13 cellular contexts compared by ENCODE assay signal in the genomic region with DNA sequence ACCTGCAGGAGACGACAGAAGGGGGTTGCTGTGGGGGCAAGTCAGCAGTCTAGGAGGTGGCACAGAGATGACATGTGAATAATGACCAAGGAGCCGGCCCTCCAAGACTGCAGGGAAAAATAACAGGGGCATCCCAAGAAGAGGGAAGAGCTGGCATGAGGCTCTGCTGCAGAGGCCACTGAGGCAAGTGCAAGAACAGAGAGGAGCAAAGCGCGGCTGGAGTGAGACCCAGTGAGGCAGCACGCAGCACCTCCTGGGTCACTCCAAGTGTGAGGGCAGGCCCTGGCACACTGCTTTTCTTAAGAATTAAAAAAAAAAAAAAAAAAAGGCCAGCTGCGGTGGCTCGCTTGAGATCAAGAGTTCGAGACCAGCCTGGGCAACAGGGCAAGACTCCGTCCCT.
DNase-seq lines count a peak whose midpoint lies in the region; ATAC-seq and TF ChIP-seq lines count a peak whose summit lies in the region.
"Had no signal": no experiment of that assay in that cellular context is flagged by ENCODE, and none has a peak within 500 bp of the region (broad histone marks: within the 10 kb centered on the region; RNA-seq: fewer than 3 reads in every experiment).

No MANE protein-coding gene starts in this region.

- TF ChIP-seq POLR2A in transverse colon (IDR thresholded peaks at IDR 0.05) = no peak

- H3K4me1 ChIP-seq in naive thymus-derived CD4-positive, alpha-beta T cell (ENCODE audit: control insufficient read depth in 2 of 2, insufficient read depth in 2 of 2, low read length in 2 of 2) = peaks cover 39 to 49% of the 10 kb centered on the region in 2 donors
- peaks cover 32 to 63% (median 39%) of the 10 kb centered on the region in 4 donors for H3K4me1 ChIP-seq in transverse colon

- WGBS in transverse colon (ENCODE audit: low coverage in 1 of 2), 2 donors = 89% methylated on average over 9 of the region's 9 CpGs; no CpG with 5 or more reads in 1 of the 2 donors

- peaks cover 0 to 16% (median 0%) of the 10 kb centered on the region in 3 experiments for H3K36me3 ChIP-seq in naive thymus-derived CD4-positive, alpha-beta T cell (ENCODE audit: control insufficient read depth in 2 of 3, insufficient read depth in 3 of 3, low read length in 3 of 3)
- H3K36me3 ChIP-seq in transverse colon = no peaks in the 10 kb centered on the region

- H3K4me3 ChIP-seq in naive thymus-derived CD4-positive, alpha-beta T cell (ENCODE audit: low read length) = no peak overlapping the region
- no peak overlapping the region for H3K4me3 ChIP-seq in transverse colon
- H3K4me3 ChIP-seq: smooth muscle cell had no signal

- DNase-seq in activated naive CD4-positive, alpha-beta T cell treated with anti-CD3 and anti-CD28 coated beads, Interleukin-2, amount 50 U/mL, for 16 hours = no peak
- DNase-seq in activated naive CD8-positive, alpha-beta T cell treated with anti-CD3 and anti-CD28 coated beads for 36 hours = no peak
- DNase-seq in naive thymus-derived CD4-positive, alpha-beta T cell = peak in 1 of 9 donors; percentile 13
- DNase-seq in transverse colon = no peak
- DNase-seq in middle frontal gyrus (ENCODE audit: extremely low spot score, low spot score) = no peak
- no peak for DNase-seq in DMS79 treated with DMSO at 0.1 percent for 48 hours (lab: John Stamatoyannopoulos, UW)
- DNase-seq in epidermal melanocyte (ENCODE audit: insufficient read length, low spot score) = no peak
- DNase-seq: activated effector memory CD4-positive, alpha-beta T cell treated with anti-CD3 and anti-CD28 coated beads, Interleukin-2, amount 50 U/mL, for 16 hours; AML-193; NCI-H2081; PC-3 had no signal

- POLR2A ChIA-PET in naive thymus-derived CD4-positive, alpha-beta T cell (lab: Charles Lee) = interaction anchor here (0.6 to 3.9 kb wide), 5 partner anchors 91 to 212 kb away, joined by 3 to 27 read pairs (median 3); a partner anchor contains a TSS

- H3K36me3 Mint-ChIP-seq in activated naive CD4-positive, alpha-beta T cell treated with anti-CD3 and anti-CD28 coated beads, Interleukin-2, amount 50 U/mL, for 24 hours = no peaks in the 10 kb centered on the region
- H3K36me3 Mint-ChIP-seq in activated naive CD8-positive, alpha-beta T cell treated with anti-CD3 and anti-CD28 coated beads for 36 hours = peaks cover 12% of the 10 kb centered on the region
- peaks cover 0 to 14% (median 0%) of the 10 kb centered on the region in 5 donors for H3K36me3 Mint-ChIP-seq in naive thymus-derived CD4-positive, alpha-beta T cell

- H3K27ac ChIP-seq in naive thymus-derived CD4-positive, alpha-beta T cell (ENCODE audit: low read depth, low read length) = peak overlapping the region; percentile 60
- H3K27ac ChIP-seq in transverse colon = peak overlapping the region; percentile 69 to 85 (median 77)

- no peak for ATAC-seq in naive thymus-derived CD4-positive, alpha-beta T cell

- CTCF ChIA-PET in naive thymus-derived CD4-positive, alpha-beta T cell (lab: Charles Lee) = interaction anchor here (0.6 to 2.1 kb wide), 3 partner anchors 190 to 259 kb away, joined by 3 to 13 read pairs (median 3); no protein-coding TSS in a partner anchor

- no peak for TF ChIP-seq CTCF in transverse colon (IDR thresholded peaks at IDR 0.05)

- no peak overlapping the region for H3K27ac Mint-ChIP-seq in activated naive CD4-positive, alpha-beta T cell treated with anti-CD3 and anti-CD28 coated beads, Interleukin-2, amount 50 U/mL, for 24 hours
- peak overlapping the region; percentile 96 for H3K27ac Mint-ChIP-seq in activated naive CD8-positive, alpha-beta T cell treated with anti-CD3 and anti-CD28 coated beads for 36 hours
- peak overlapping the region; percentile 82 to 98 (median 94) for H3K27ac Mint-ChIP-seq in naive thymus-derived CD4-positive, alpha-beta T cell

- intact Hi-C loops in naive thymus-derived CD4-positive, alpha-beta T cell (cut with micrococcal nuclease) = loop anchor here in 1 of 2 donors (5.0 kb wide), 1 partner anchor 45 kb away; no protein-coding TSS in a partner anchor
- intact Hi-C loops in transverse colon (cut with DNase I; ENCODE audit: low total_unique reads) = no loop called here

- no peaks in the 10 kb centered on the region for H3K9me3 Mint-ChIP-seq in activated naive CD4-positive, alpha-beta T cell treated with anti-CD3 and anti-CD28 coated beads, Interleukin-2, amount 50 U/mL, for 24 hours
- H3K9me3 Mint-ChIP-seq in activated naive CD8-positive, alpha-beta T cell treated with anti-CD3 and anti-CD28 coated beads for 36 hours = no peaks in the 10 kb centered on the region
- no peaks in the 10 kb centered on the region for H3K9me3 Mint-ChIP-seq in naive thymus-derived CD4-positive, alpha-beta T cell

- peaks cover 80% of the 10 kb centered on the region for H3K4me1 Mint-ChIP-seq in activated naive CD4-positive, alpha-beta T cell treated with anti-CD3 and anti-CD28 coated beads, Interleukin-2, amount 50 U/mL, for 24 hours
- peaks cover 61% of the 10 kb centered on the region for H3K4me1 Mint-ChIP-seq in activated naive CD8-positive, alpha-beta T cell treated with anti-CD3 and anti-CD28 coated beads for 36 hours
- H3K4me1 Mint-ChIP-seq in naive thymus-derived CD4-positive, alpha-beta T cell = peaks cover 58 to 95% (median 87%) of the 10 kb centered on the region in 7 donors

- in situ Hi-C loops in transverse colon (cut with MboI; ENCODE audit: low pct_ligation_motif_present in 1 of 4, low pct_unique_long_range_greater_than_20kb in 1 of 4, low sequenced_read_pairs in 3 of 4) = loop anchor here in 2 of 4 donors (10.0 kb wide), 2 partner anchors 93 to 193 kb away; partner anchors contain the start of gene CAPZB (in 2 of the 2)

- H3K9me3 ChIP-seq in naive thymus-derived CD4-positive, alpha-beta T cell (ENCODE audit: control insufficient read depth in 2 of 3, low read length in 3 of 3) = no peaks in the 10 kb centered on the region
- no peaks in the 10 kb centered on the region for H3K9me3 ChIP-seq in transverse colon

- no peaks in the 10 kb centered on the region for H3K27me3 Mint-ChIP-seq in activated naive CD4-positive, alpha-beta T cell treated with anti-CD3 and anti-CD28 coated beads, Interleukin-2, amount 50 U/mL, for 24 hours
- no peaks in the 10 kb centered on the region for H3K27me3 Mint-ChIP-seq in activated naive CD8-positive, alpha-beta T cell treated with anti-CD3 and anti-CD28 coated beads for 36 hours
- no peaks in the 10 kb centered on the region for H3K27me3 Mint-ChIP-seq in naive thymus-derived CD4-positive, alpha-beta T cell

- H3K27me3 ChIP-seq in naive thymus-derived CD4-positive, alpha-beta T cell (ENCODE audit: control insufficient read depth in 2 of 2, insufficient read depth in 2 of 2, low read length in 2 of 2) = no peaks in the 10 kb centered on the region
- no peaks in the 10 kb centered on the region for H3K27me3 ChIP-seq in transverse colon

- TF ChIP-seq EP300 in transverse colon (IDR thresholded peaks at IDR 0.05; ENCODE audit: low read depth) = no peak

- peak overlapping the region; percentile 37 for H3K4me3 Mint-ChIP-seq in activated naive CD4-positive, alpha-beta T cell treated with anti-CD3 and anti-CD28 coated beads, Interleukin-2, amount 50 U/mL, for 24 hours
- H3K4me3 Mint-ChIP-seq in activated naive CD8-positive, alpha-beta T cell treated with anti-CD3 and anti-CD28 coated beads for 36 hours = peak overlapping the region; percentile 79
- peak overlapping the region; percentile 71 to 90 (median 84) for H3K4me3 Mint-ChIP-seq in naive thymus-derived CD4-positive, alpha-beta T cell
